12 cellular contexts compared by ENCODE assay signal in genomic region chr14:93006484-93007128, GRCh38.
DNase-seq lines count a peak whose midpoint lies in the region; ATAC-seq and TF ChIP-seq lines count a peak whose summit lies in the region.
"Had no signal": no experiment of that assay in that cellular context is flagged by ENCODE, and none has a peak within 500 bp of the region (broad histone marks: within the 10 kb centered on the region; RNA-seq: fewer than 3 reads in every experiment).

No MANE protein-coding gene starts in this region.

- peaks cover 46% of the 10 kb centered on the region for H3K4me1 ChIP-seq in ACC112 (ENCODE audit: control insufficient read depth, insufficient read depth, low read length, unreplicated experiment)
- H3K4me1 ChIP-seq in body of pancreas = peaks cover 42% of the 10 kb centered on the region
- peaks cover 56% of the 10 kb centered on the region for H3K4me1 ChIP-seq in muscle layer of colon (ENCODE audit: insufficient read depth, low read length)

- 61 to 72% methylated on average over 4 to 8 of the region's 8 CpGs for WGBS in body of pancreas, 2 donors

- H3K9ac ChIP-seq in muscle layer of colon (ENCODE audit: low read length) = no peak overlapping the region

- ATAC-seq in body of pancreas = peak; percentile 30
- ATAC-seq in omental fat pad (ENCODE audit: low FRiP score) = no peak
- ATAC-seq in GM19023 (IDR thresholded peaks at IDR 0.05; ENCODE audit: unreplicated experiment) = no peak

- no peak overlapping the region for H2AFZ ChIP-seq in ACC112 (ENCODE audit: low read length, unreplicated experiment)

- TF ChIP-seq POLR2A in body of pancreas (IDR thresholded peaks at IDR 0.05) = no peak

- H3K36me3 ChIP-seq in ACC112 (ENCODE audit: insufficient read depth, low read length) = no peaks in the 10 kb centered on the region
- H3K36me3 ChIP-seq in body of pancreas (replicated peaks in 1 of 2; ENCODE audit: insufficient read depth in 1 of 2, low read depth in 2 of 2) = no peaks in the 10 kb centered on the region
- no peaks in the 10 kb centered on the region for H3K36me3 ChIP-seq in muscle layer of colon (ENCODE audit: insufficient read depth, low read length)

- intact Hi-C loops in body of pancreas (cut with DNase I) = no loop called here

- DNase-seq in LHCN-M2 (ENCODE audit: low read depth) = peak; percentile 28
- peak in 1 of 4 donors; percentile 45 for DNase-seq in body of pancreas
- DNase-seq in T-helper 9 cell = no peak
- no peak for DNase-seq in omental fat pad (ENCODE audit: low spot score)
- no peak for DNase-seq in 8988T
- DNase-seq: activated CD8-positive, alpha-beta memory T cell treated with anti-CD3 and anti-CD28 coated beads, Interleukin-2, amount 50 U/mL, for 48 hours; CD4-positive, alpha-beta memory T cell; NCI-H1930; SW 1271 had no signal

- no peaks in the 10 kb centered on the region for H3K79me2 ChIP-seq in ACC112 (ENCODE audit: control insufficient read depth, insufficient read depth, low read length, unreplicated experiment)

- H3K4me3 ChIP-seq in ACC112 (ENCODE audit: low read depth, low read length) = 0 out of 2 replicates have a peak overlapping the region, but pooled peaks have one; percentile 23
- H3K4me3 ChIP-seq in body of pancreas = no peak overlapping the region
- peak overlapping the region in 1 of 2 donors; percentile 4 for H3K4me3 ChIP-seq in muscle layer of colon (ENCODE audit: low read depth in 1 of 2, low read length in 2 of 2)

- no peak for TF ChIP-seq CTCF in body of pancreas (IDR thresholded peaks at IDR 0.05)
- TF ChIP-seq CTCF in omental fat pad (IDR thresholded peaks at IDR 0.05) = no peak

- no peaks in the 10 kb centered on the region for H3K27me3 ChIP-seq in ACC112 (ENCODE audit: insufficient read depth, low read length)
- no peaks in the 10 kb centered on the region for H3K27me3 ChIP-seq in body of pancreas
- H3K27me3 ChIP-seq in muscle layer of colon (ENCODE audit: control insufficient read depth in 1 of 2, insufficient read depth in 2 of 2, low read length in 2 of 2) = no peaks in the 10 kb centered on the region

- H3K27ac ChIP-seq in ACC112 (ENCODE audit: low read depth, low read length) (peak overlapping the region; percentile 54; the same call in 1 of the 2 replicates), body of pancreas (peak overlapping the region in 3 of 4 donors; percentile 43 to 56 (median 55)), muscle layer of colon (ENCODE audit: low read depth, low read length) (peak overlapping the region; percentile 76)

- no peaks in the 10 kb centered on the region for H3K9me3 ChIP-seq in body of pancreas
- no peaks in the 10 kb centered on the region for H3K9me3 ChIP-seq in muscle layer of colon (ENCODE audit: low read length)
